In genomic region chr4:73527196-73527595, GRCh38 we compare ENCODE assay signal across 22 cellular contexts. TPM values are rescaled to one million over a fixed set of nuclear protein-coding genes. Genes with fewer than 3 reads are reported as not detected.
DNase-seq lines count a peak whose midpoint lies in the region; ATAC-seq and TF ChIP-seq lines count a peak whose summit lies in the region.
"Had no signal": no experiment of that assay in that cellular context is flagged by ENCODE, and none has a peak within 500 bp of the region (broad histone marks: within the 10 kb centered on the region; RNA-seq: fewer than 3 reads in every experiment).

No MANE protein-coding gene starts in this region.

- no peak overlapping the region for H3K4me3 Mint-ChIP-seq in progenitor cell of endocrine pancreas (ENCODE audit: low read depth)
- H3K4me3 Mint-ChIP-seq: activated naive CD4-positive, alpha-beta T cell treated with anti-CD3 and anti-CD28 coated beads, Interleukin-2, amount 10 ng/mL, durations not matched to agents 7 days and 5 days; brain; stimulated activated memory B cell treated with anti-CD40 and anti-IgM and Interleukin-4, amounts not matched to agents 10 μg/mL and 1 μg/mL and 100 μg/mL, for 72 hours had no signal

- H3K36me3 Mint-ChIP-seq in progenitor cell of endocrine pancreas (ENCODE audit: insufficient read depth): no peaks in the 10 kb centered on the region
- H3K36me3 Mint-ChIP-seq: activated naive CD4-positive, alpha-beta T cell treated with anti-CD3 and anti-CD28 coated beads, Interleukin-2, amount 10 ng/mL, durations not matched to agents 7 days and 5 days; brain; stimulated activated memory B cell treated with anti-CD40 and anti-IgM and Interleukin-4, amounts not matched to agents 10 μg/mL and 1 μg/mL and 100 μg/mL, for 72 hours had no signal

- H3F3A ChIP-seq in Loucy (ENCODE audit: low read depth): no peaks in the 10 kb centered on the region

- no peak overlapping the region for H3K9ac ChIP-seq in Loucy (ENCODE audit: low read depth, low read length, poor library complexity, severe bottlenecking)

- no peak overlapping the region for H3K27ac ChIP-seq in psoas muscle
- H3K27ac ChIP-seq: esophagus squamous epithelium, heart left ventricle had no signal

- H3K27me3 ChIP-seq in Loucy (ENCODE audit: insufficient read depth, low read length, poor library complexity, severe bottlenecking): no peaks in the 10 kb centered on the region
- H3K27me3 ChIP-seq in psoas muscle (ENCODE audit: insufficient read depth in 3 of 3, low read length in 2 of 3): no peaks in the 10 kb centered on the region
- H3K27me3 ChIP-seq: dorsolateral prefrontal cortex, esophagus squamous epithelium had no signal

- H3K27me3 Mint-ChIP-seq in progenitor cell of endocrine pancreas: no peaks in the 10 kb centered on the region
- H3K27me3 Mint-ChIP-seq: activated naive CD4-positive, alpha-beta T cell treated with anti-CD3 and anti-CD28 coated beads, Interleukin-2, amount 10 ng/mL, durations not matched to agents 7 days and 5 days; brain had no signal

- no peaks in the 10 kb centered on the region for H3K9me2 ChIP-seq in Loucy (replicated peaks; ENCODE audit: low read depth, low read length)

- no peak for TF ChIP-seq CTCF in Loucy (conservative IDR thresholded peaks at IDR 0.05; ENCODE audit: low read length)
- TF ChIP-seq CTCF in progenitor cell of endocrine pancreas (IDR thresholded peaks at IDR 0.05; ENCODE audit: unreplicated experiment): no peak
- TF ChIP-seq CTCF in psoas muscle (IDR thresholded peaks at IDR 0.05): no peak

- H2AFZ ChIP-seq in Loucy (ENCODE audit: low read length): peak overlapping the region; percentile 65

- no peaks in the 10 kb centered on the region for H4K20me1 ChIP-seq in Loucy (ENCODE audit: insufficient read depth, low read length, poor library complexity, severe bottlenecking)

- no peaks in the 10 kb centered on the region for H3K9me3 Mint-ChIP-seq in progenitor cell of endocrine pancreas (ENCODE audit: low read depth)
- H3K9me3 Mint-ChIP-seq: activated naive CD4-positive, alpha-beta T cell treated with anti-CD3 and anti-CD28 coated beads, Interleukin-2, amount 10 ng/mL, durations not matched to agents 7 days and 5 days; brain; stimulated activated memory B cell treated with anti-CD40 and anti-IgM and Interleukin-4, amounts not matched to agents 10 μg/mL and 1 μg/mL and 100 μg/mL, for 72 hours had no signal

- WGBS in psoas muscle, 3 donors: 50 to 80% (median 62%) methylated on average over 1 of the region's 1 CpG

- ATAC-seq in GM18868 (IDR thresholded peaks at IDR 0.05; ENCODE audit: unreplicated experiment) (peak; percentile 48), GM21423 (IDR thresholded peaks at IDR 0.05; ENCODE audit: unreplicated experiment) (peak; percentile 73), HG02943 (IDR thresholded peaks at IDR 0.05; ENCODE audit: low read depth, unreplicated experiment) (peak; percentile 65), psoas muscle (no peak)
- ATAC-seq: heart left ventricle; stimulated activated memory B cell treated with anti-CD40 and anti-IgM and Interleukin-4, amounts not matched to agents 10 μg/mL and 1 μg/mL and 100 μg/mL, for 72 hours had no signal

- DNase-seq in iPS-NIHi7 (ENCODE audit: extremely low spot score): no peak
- no peak for DNase-seq in NCI-H2196 (lab: John Stamatoyannopoulos, UW; ENCODE audit: unreplicated experiment)
- DNase-seq in progenitor cell of endocrine pancreas (ENCODE audit: low spot score, unreplicated experiment): no peak
- DNase-seq in psoas muscle: no peak
- DNase-seq: activated CD4-positive, CD25-positive, alpha-beta regulatory T cell treated with anti-CD3 and anti-CD28 coated beads, Interleukin-2, amount 50 U/mL, for 72 hours; activated CD8-positive, alpha-beta memory T cell treated with anti-CD3 and anti-CD28 coated beads, Interleukin-2, amount 50 U/mL, for 48 hours; activated naive CD4-positive, alpha-beta T cell treated with anti-CD3 and anti-CD28 coated beads, Interleukin-2, amount 10 ng/mL, durations not matched to agents 7 days and 5 days; dorsolateral prefrontal cortex; esophagus squamous epithelium; heart left ventricle; kidney glomerular epithelial cell; T-helper 1 cell; trophoblast cell had no signal

- H3K36me3 ChIP-seq in Loucy (ENCODE audit: insufficient read depth, low read length) (no peaks in the 10 kb centered on the region), psoas muscle (ENCODE audit: insufficient read depth in 1 of 2, low read depth in 1 of 2) (no peaks in the 10 kb centered on the region)
- H3K36me3 ChIP-seq: esophagus squamous epithelium, heart left ventricle had no signal

- H3K27ac Mint-ChIP-seq in progenitor cell of endocrine pancreas: no peak overlapping the region
- H3K27ac Mint-ChIP-seq: activated naive CD4-positive, alpha-beta T cell treated with anti-CD3 and anti-CD28 coated beads, Interleukin-2, amount 10 ng/mL, durations not matched to agents 7 days and 5 days; brain; stimulated activated memory B cell treated with anti-CD40 and anti-IgM and Interleukin-4, amounts not matched to agents 10 μg/mL and 1 μg/mL and 100 μg/mL, for 72 hours had no signal

- H3K9me3 ChIP-seq in Loucy (ENCODE audit: insufficient read depth, low read depth, low read length): no peaks in the 10 kb centered on the region
- H3K9me3 ChIP-seq in psoas muscle: no peaks in the 10 kb centered on the region
- H3K9me3 ChIP-seq: esophagus squamous epithelium, heart left ventricle had no signal

- H3K4me1 ChIP-seq in Loucy (ENCODE audit: insufficient read depth, low read length, poor library complexity, severe bottlenecking) (no peaks in the 10 kb centered on the region), psoas muscle (no peaks in the 10 kb centered on the region)
- H3K4me1 ChIP-seq: esophagus squamous epithelium, heart left ventricle had no signal

- no peaks in the 10 kb centered on the region for H3K79me2 ChIP-seq in Loucy (ENCODE audit: insufficient read depth, low read length)

- intact Hi-C loops in psoas muscle (cut with DNase I): no loop called here

- no peak overlapping the region for H3K4me2 ChIP-seq in Loucy (ENCODE audit: low read depth, low read length, poor library complexity, severe bottlenecking)

- H3K4me3 ChIP-seq in Loucy (ENCODE audit: low read length, poor library complexity, severe bottlenecking) (no peak overlapping the region), psoas muscle (no peak overlapping the region)
- H3K4me3 ChIP-seq: dorsolateral prefrontal cortex, esophagus squamous epithelium, heart left ventricle had no signal

- H3K4me1 Mint-ChIP-seq in progenitor cell of endocrine pancreas (ENCODE audit: low read depth): peaks cover 9% of the 10 kb centered on the region
- H3K4me1 Mint-ChIP-seq: activated naive CD4-positive, alpha-beta T cell treated with anti-CD3 and anti-CD28 coated beads, Interleukin-2, amount 10 ng/mL, durations not matched to agents 7 days and 5 days; brain; stimulated activated memory B cell treated with anti-CD40 and anti-IgM and Interleukin-4, amounts not matched to agents 10 μg/mL and 1 μg/mL and 100 μg/mL, for 72 hours had no signal

RNA-seq across cellular contexts. Expression of gene AFM, which starts 45.7 kb away (rescaled TPM):
- total RNA-seq in progenitor cell of endocrine pancreas (0.26 and 0.47 TPM in 2 replicates), psoas muscle (not detected)
- polyA plus RNA-seq in psoas muscle: not detected
- total RNA-seq: esophagus squamous epithelium, H1, heart left ventricle, osteoblast, skeletal muscle tissue had no signal
- polyA plus RNA-seq: H1, heart left ventricle had no signal

Comparison
In these comparisons a context has a peak if more than half of its experiments do, and no peak if none do; other contexts are left out.
1. ATAC-seq: peak in GM18868 (single experiment), GM21423 (single experiment) and HG02943 (single experiment); none in psoas muscle (0 of 4).